In genomic region chr1:38662141-38662540, GRCh38 we compare ENCODE assay signal across 18 cellular contexts.
"Had no signal": no experiment of that assay in that cellular context is flagged by ENCODE, and none has a peak within 500 bp of the region (broad histone marks: within the 10 kb centered on the region; RNA-seq: fewer than 3 reads in every experiment).

No MANE protein-coding gene starts in this region.

- ATAC-seq: effector memory CD8-positive, alpha-beta T cell; heart right ventricle; left lung; lower lobe of right lung; stimulated activated naive B cell treated with anti-CD40 and anti-IgM and Interleukin-4, amounts not matched to agents 10 μg/mL and 1 μg/mL and 100 μg/mL, for 72 hours; stimulated activated naive CD8-positive, alpha-beta T cell treated with anti-CD3 and anti-CD28 coated beads, Interleukin-15, amount 100 ng/mL, for 72 hours had no signal

- H3K9me3 ChIP-seq: transverse colon had no signal

- H3K4me1 ChIP-seq: esophagus squamous epithelium, heart right ventricle, left lung, lower lobe of right lung, right atrium auricular region, sigmoid colon, transverse colon had no signal

- H3K27me3 ChIP-seq: right atrium auricular region, sigmoid colon had no signal

- H3K27ac ChIP-seq: esophagus squamous epithelium, heart right ventricle, left lung, lower lobe of right lung, right atrium auricular region, sigmoid colon, skin epidermis, thoracic aorta, transverse colon had no signal

- DNase-seq: effector memory CD8-positive, alpha-beta T cell; esophagus squamous epithelium; foreskin fibroblast; heart right ventricle; left lung; lower lobe of right lung; mesenchymal stem cell; naive B cell; posterior cingulate gyrus; sigmoid colon; stimulated activated CD4-positive, alpha-beta T cell treated with anti-CD3 and anti-CD28 coated beads, Interleukin-2, amount 100 ng/mL, for 24 hours; stimulated activated CD4-positive, alpha-beta T cell treated with anti-CD3 and anti-CD28 coated beads, Interleukin-4, amount 100 ng/mL, for 4 hours; stimulated activated naive B cell treated with anti-CD40 and anti-IgM and Interleukin-4, amounts not matched to agents 10 μg/mL and 1 μg/mL and 100 μg/mL, for 72 hours; stimulated activated naive CD8-positive, alpha-beta T cell treated with anti-CD3 and anti-CD28 coated beads, Interleukin-15, amount 100 ng/mL, for 72 hours; transverse colon had no signal

- H3K36me3 ChIP-seq: esophagus squamous epithelium, heart right ventricle, left lung, lower lobe of right lung, right atrium auricular region, sigmoid colon, thoracic aorta, transverse colon had no signal

- H3K4me3 ChIP-seq: esophagus squamous epithelium, heart right ventricle, left lung, lower lobe of right lung, right atrium auricular region, sigmoid colon, skin epidermis, thoracic aorta, transverse colon had no signal
